In the genomic region with DNA sequence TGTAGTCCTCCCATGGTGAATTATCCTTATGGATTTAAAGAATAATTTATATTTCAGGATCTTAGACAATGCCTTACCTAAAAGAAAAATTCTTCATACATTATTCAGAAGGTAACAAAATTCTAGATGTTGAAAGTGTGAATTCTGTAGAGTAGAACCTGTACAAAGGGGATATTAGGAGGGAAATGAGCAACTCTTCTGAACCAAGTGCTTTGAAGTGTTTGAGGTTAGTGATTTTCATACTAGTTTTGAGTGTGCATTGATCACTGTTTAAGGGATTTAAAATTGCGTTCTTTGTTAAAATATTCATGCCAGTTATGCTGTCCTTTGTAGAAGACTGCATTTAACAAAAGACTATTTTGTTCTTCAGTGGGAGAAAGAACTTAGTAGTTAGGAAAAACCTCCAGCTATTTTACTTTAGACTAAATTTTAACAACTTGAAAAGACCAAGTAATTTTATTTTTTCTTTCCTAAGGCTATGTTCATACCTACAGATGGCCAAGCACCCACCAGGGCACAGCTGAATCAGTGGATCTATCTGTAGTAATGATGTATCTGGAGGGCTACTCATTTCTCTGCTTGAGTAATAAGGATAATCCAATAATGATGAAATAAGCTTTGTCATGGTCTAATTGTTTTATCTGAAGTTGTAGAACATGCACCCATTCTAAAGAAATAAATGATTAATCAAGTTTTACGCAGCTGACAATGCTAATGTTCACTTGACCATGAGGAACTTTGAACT, we compare ENCODE assay signal across 18 cellular contexts.
"Had no signal": no experiment of that assay in that cellular context is flagged by ENCODE, and none has a peak within 500 bp of the region (broad histone marks: within the 10 kb centered on the region; RNA-seq: fewer than 3 reads in every experiment).

No MANE protein-coding gene starts in this region.

- H3K36me3 ChIP-seq: spleen, thoracic aorta, vagina had no signal

- H3K27me3 ChIP-seq: heart left ventricle, spleen, vagina had no signal

- ATAC-seq: activated CD4-positive, CD25-positive, alpha-beta regulatory T cell treated with anti-CD3 and anti-CD28 coated beads, Interleukin-2, amount 50 U/mL, for 24 hours; activated CD8-positive, alpha-beta memory T cell treated with anti-CD3 and anti-CD28 coated beads, Interleukin-2, amount 10 ng/mL, durations not matched to agents 7 days and 5 days; activated CD8-positive, alpha-beta T cell treated with anti-CD3 and anti-CD28 coated beads for 36 hours; activated naive CD4-positive, alpha-beta T cell treated with anti-CD3 and anti-CD28 coated beads, Interleukin-2, amount 50 U/mL, for 72 hours; heart left ventricle; left colon; natural killer cell treated with Interleukin-12 subunit alpha and Interleukin-12 subunit beta and Interleukin-15 and Interleukin-18, amount 100 ng/mL, for 72 hours had no signal

- H3K9me3 ChIP-seq: heart left ventricle, spleen, thoracic aorta, vagina had no signal

- FAIRE-seq: islet of Langerhans had no signal

- H3K4me3 ChIP-seq: heart left ventricle, spleen, thoracic aorta, vagina had no signal

- H3K4me1 ChIP-seq: heart left ventricle, spleen, vagina had no signal

- DNase-seq: activated CD4-positive, alpha-beta T cell treated with anti-CD3 and anti-CD28 coated beads, Interleukin-2, amount 10 ng/mL, durations not matched to agents 7 days and 5 days; activated CD8-positive, alpha-beta memory T cell treated with anti-CD3 and anti-CD28 coated beads, Interleukin-2, amount 10 ng/mL, durations not matched to agents 7 days and 5 days; activated CD8-positive, alpha-beta T cell treated with anti-CD3 and anti-CD28 coated beads for 36 hours; activated gamma-delta T cell treated with Interleukin-2 at 50 U/mL for 16 hours; aorta; heart left ventricle; left colon; spleen; stimulated activated CD4-positive, alpha-beta T cell treated with anti-CD3 and anti-CD28 coated beads, Interleukin-4, amount 100 ng/mL, for 1 hour; stimulated activated naive CD4-positive, alpha-beta T cell treated with Interleukin-2 at 50 U/mL for 16 hours had no signal

- H3K27ac ChIP-seq: epithelial cell of prostate, heart left ventricle, spleen, thoracic aorta, vagina, VCaP had no signal
